1 cellular context compared by ENCODE assay signal in the genomic region with DNA sequence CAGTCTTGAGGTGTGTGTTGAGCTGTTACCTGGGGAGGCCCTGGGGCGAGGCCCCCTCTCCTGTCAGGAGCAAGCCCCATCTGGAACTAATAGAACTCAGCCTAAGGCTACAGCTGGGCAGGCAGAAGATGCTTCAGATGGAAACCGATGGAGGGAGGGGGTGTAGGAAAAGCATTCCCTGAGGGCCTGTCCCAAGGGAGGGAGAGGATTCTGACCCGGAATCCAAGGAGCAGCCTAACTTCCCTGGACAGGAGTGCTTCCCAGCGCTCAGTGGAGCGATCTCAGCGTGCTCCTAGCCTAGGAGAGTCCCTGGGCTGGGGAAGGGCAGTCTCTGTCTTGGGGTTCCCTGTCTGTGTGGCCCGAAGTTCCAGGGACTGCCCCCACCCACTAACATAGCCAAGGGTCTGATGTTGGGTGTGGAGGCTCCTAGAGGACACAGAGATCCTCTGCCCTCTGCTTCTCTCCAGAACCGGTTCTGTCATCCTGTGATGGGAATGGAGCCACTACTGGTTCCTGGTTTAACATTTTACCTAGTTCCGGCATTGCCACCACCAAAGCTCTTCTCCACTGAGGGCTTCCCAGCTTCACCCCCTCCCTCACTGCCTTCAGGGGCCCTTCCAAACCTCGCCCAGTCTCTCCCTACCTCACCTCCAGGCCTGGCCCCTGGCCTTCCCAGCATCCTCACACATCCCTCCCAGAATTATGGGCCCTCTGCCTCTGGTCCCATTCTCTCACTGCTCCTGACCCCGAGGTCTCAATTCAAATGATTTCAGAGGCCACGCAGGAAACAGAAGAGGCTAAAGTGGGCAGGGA.
TF ChIP-seq lines count a peak whose summit lies in the region.

No MANE protein-coding gene starts in this region.

TF ChIP-seq in SK-N-SH treated with all-trans-retinoic acid at 6 μM for 48 hours, 23 proteins besides CTCF, POLR2A, EP300 and RAD21 (continued from another document):
- TF ChIP-seq, protein P1, sequence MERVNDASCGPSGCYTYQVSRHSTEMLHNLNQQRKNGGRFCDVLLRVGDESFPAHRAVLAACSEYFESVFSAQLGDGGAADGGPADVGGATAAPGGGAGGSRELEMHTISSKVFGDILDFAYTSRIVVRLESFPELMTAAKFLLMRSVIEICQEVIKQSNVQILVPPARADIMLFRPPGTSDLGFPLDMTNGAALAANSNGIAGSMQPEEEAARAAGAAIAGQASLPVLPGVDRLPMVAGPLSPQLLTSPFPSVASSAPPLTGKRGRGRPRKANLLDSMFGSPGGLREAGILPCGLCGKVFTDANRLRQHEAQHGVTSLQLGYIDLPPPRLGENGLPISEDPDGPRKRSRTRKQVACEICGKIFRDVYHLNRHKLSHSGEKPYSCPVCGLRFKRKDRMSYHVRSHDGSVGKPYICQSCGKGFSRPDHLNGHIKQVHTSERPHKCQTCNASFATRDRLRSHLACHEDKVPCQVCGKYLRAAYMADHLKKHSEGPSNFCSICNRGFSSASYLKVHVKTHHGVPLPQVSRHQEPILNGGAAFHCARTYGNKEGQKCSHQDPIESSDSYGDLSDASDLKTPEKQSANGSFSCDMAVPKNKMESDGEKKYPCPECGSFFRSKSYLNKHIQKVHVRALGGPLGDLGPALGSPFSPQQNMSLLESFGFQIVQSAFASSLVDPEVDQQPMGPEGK (CRISPR knock-in tag; IDR thresholded peaks at IDR 0.05; ENCODE audit: borderline replicate concordance), result no peak
- TF ChIP-seq OSR1 (CRISPR knock-in tag; IDR thresholded peaks at IDR 0.05) (no peak), PPARA (CRISPR knock-in tag; IDR thresholded peaks at IDR 0.05; ENCODE audit: borderline replicate concordance) (no peak), RARB (CRISPR knock-in tag; IDR thresholded peaks at IDR 0.05) (no peak), ZC3H10 (CRISPR knock-in tag; IDR thresholded peaks at IDR 0.05) (no peak), ZFP30 (CRISPR knock-in tag; IDR thresholded peaks at IDR 0.05) (no peak)
- TF ChIP-seq, protein P2, sequence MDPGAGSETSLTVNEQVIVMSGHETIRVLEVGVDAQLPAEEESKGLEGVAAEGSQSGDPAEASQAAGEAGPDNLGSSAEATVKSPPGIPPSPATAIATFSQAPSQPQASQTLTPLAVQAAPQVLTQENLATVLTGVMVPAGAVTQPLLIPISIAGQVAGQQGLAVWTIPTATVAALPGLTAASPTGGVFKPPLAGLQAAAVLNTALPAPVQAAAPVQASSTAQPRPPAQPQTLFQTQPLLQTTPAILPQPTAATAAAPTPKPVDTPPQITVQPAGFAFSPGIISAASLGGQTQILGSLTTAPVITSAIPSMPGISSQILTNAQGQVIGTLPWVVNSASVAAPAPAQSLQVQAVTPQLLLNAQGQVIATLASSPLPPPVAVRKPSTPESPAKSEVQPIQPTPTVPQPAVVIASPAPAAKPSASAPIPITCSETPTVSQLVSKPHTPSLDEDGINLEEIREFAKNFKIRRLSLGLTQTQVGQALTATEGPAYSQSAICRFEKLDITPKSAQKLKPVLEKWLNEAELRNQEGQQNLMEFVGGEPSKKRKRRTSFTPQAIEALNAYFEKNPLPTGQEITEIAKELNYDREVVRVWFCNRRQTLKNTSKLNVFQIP (CRISPR knock-in tag; IDR thresholded peaks at IDR 0.05; ENCODE audit: borderline replicate concordance, low read depth), result no peak
